1 cellular context compared by ENCODE assay signal in genomic region chr11:107856981-107857517, GRCh38.
TF ChIP-seq lines count a peak whose summit lies in the region.

No MANE protein-coding gene starts in this region.

TF ChIP-seq in K562, 482 proteins besides CTCF, POLR2A, EP300 and RAD21 (continued from another document):
- peak; percentile 76 for TF ChIP-seq ZNF512 (tag; IDR thresholded peaks at IDR 0.05)
